In genomic region chr3:128318275-128318920, GRCh38 we compare ENCODE assay signal across 1 cellular context.
TF ChIP-seq lines count a peak whose summit lies in the region.

No MANE protein-coding gene starts in this region.

TF ChIP-seq in H1, 55 proteins besides CTCF, POLR2A, EP300 and RAD21 (continued from another document):
- TF ChIP-seq CREB1 (IDR thresholded peaks at IDR 0.05): no peak
